Comparison of ENCODE assay signal across 8 cellular contexts in genomic region chr19:12140545-12141404, GRCh38. TPM values are rescaled to one million over a fixed set of nuclear protein-coding genes. Genes with fewer than 3 reads are reported as not detected.
DNase-seq lines count a peak whose midpoint lies in the region; ATAC-seq and TF ChIP-seq lines count a peak whose summit lies in the region.

No MANE protein-coding gene starts in this region.

- H3K56ac ChIP-seq in H9 (ENCODE audit: insufficient read length, low read depth, low read length): no peak overlapping the region

- no peak overlapping the region for H3K23ac ChIP-seq in H9 (ENCODE audit: insufficient read length, low read depth, low read length)

- H3K27ac ChIP-seq in H9 (ENCODE audit: insufficient read length, low read depth, low read length) (no peak overlapping the region), adrenal gland (peak overlapping the region in 3 of 5 donors; percentile 71 to 90 (median 82)), upper lobe of left lung (peak overlapping the region; percentile 85 to 92 (median 90))

- TF ChIP-seq CTCF in H9 (conservative IDR thresholded peaks at IDR 0.05): peak; percentile 94
- peak; percentile 87 to 97 (median 94) for TF ChIP-seq CTCF in adrenal gland (IDR thresholded peaks at IDR 0.05)
- TF ChIP-seq CTCF in progenitor cell of endocrine pancreas (IDR thresholded peaks at IDR 0.05; ENCODE audit: unreplicated experiment): peak; percentile 83
- peak; percentile 86 to 96 (median 93) for TF ChIP-seq CTCF in upper lobe of left lung (IDR thresholded peaks at IDR 0.05)

- peak overlapping the region; percentile 67 to 73 (median 71) for H3K27ac Mint-ChIP-seq in H9
- peak overlapping the region; percentile 100 for H3K27ac Mint-ChIP-seq in progenitor cell of endocrine pancreas

- no peak overlapping the region for H4K5ac ChIP-seq in H9 (ENCODE audit: insufficient read length, low read depth, low read length)

- peaks cover 27 to 31% of the 10 kb centered on the region in 2 experiments for H3K4me1 Mint-ChIP-seq in H9
- H3K4me1 Mint-ChIP-seq in progenitor cell of endocrine pancreas (ENCODE audit: low read depth): peaks cover 18% of the 10 kb centered on the region

- no peak overlapping the region for H3K4ac ChIP-seq in H9 (ENCODE audit: low read depth, low read length)

- H3K9me3 ChIP-seq in H9 (ENCODE audit: control insufficient read depth, low read depth, low read length) (peaks cover 12% of the 10 kb centered on the region), adrenal gland (replicated peaks in 1 of 3) (peaks cover 0 to 5% (median 0%) of the 10 kb centered on the region in 3 donors), upper lobe of left lung (peaks cover 0 to 8% (median 5%) of the 10 kb centered on the region in 4 donors)

- H3T11ph ChIP-seq in H9 (ENCODE audit: low read length): no peak overlapping the region

- H3K4me3 Mint-ChIP-seq in H9: peak overlapping the region; percentile 94 to 96
- H3K4me3 Mint-ChIP-seq in progenitor cell of endocrine pancreas (ENCODE audit: low read depth): peak overlapping the region; percentile 97

- H2BK15ac ChIP-seq in H9 (ENCODE audit: low read depth, low read length): no peak overlapping the region

- H4K91ac ChIP-seq in H9 (ENCODE audit: insufficient read length, low read depth, low read length): no peak overlapping the region

- peak; percentile 91 to 93 for ATAC-seq in left cardiac atrium
- ATAC-seq in upper lobe of left lung (ENCODE audit: low FRiP score in 2 of 2): peak; percentile 94 to 96

- no peak overlapping the region for H2BK120ac ChIP-seq in H9 (ENCODE audit: low read depth, low read length, poor library complexity, severe bottlenecking)

- H3K27me3 Mint-ChIP-seq in H9 (ENCODE audit: low read depth): no peaks in the 10 kb centered on the region; the same call in 1 of the 2 replicates
- H3K27me3 Mint-ChIP-seq in progenitor cell of endocrine pancreas: no peaks in the 10 kb centered on the region

- no peaks in the 10 kb centered on the region for H3K4me1 ChIP-seq in H9 (ENCODE audit: insufficient read depth, low read length)
- peaks cover 10 to 21% of the 10 kb centered on the region in 2 donors for H3K4me1 ChIP-seq in adrenal gland (replicated peaks in 1 of 2)
- peaks cover 16 to 28% (median 24%) of the 10 kb centered on the region in 4 donors for H3K4me1 ChIP-seq in upper lobe of left lung

- no peak overlapping the region for H3K14ac ChIP-seq in H9 (ENCODE audit: insufficient read depth, low read length)

- H2BK5ac ChIP-seq in H9 (ENCODE audit: insufficient read length, low read length): no peak overlapping the region

- no peak overlapping the region for H2AK5ac ChIP-seq in H9 (ENCODE audit: insufficient read length, low read length)

- peak overlapping the region; percentile 64 for H3K4me2 ChIP-seq in H9 (ENCODE audit: insufficient read depth, insufficient read length, low read length)

- no peak overlapping the region for H2AFZ ChIP-seq in H9 (ENCODE audit: low read length)

- H3K4me3 ChIP-seq in adrenal gland (peak overlapping the region in 3 of 4 donors; percentile 22 to 87 (median 74)), upper lobe of left lung (peak overlapping the region in 3 of 4 donors; percentile 83 to 95 (median 85))

- H3K79me1 ChIP-seq in H9 (ENCODE audit: insufficient read depth, low read depth, low read length, poor library complexity, severe bottlenecking): no peaks in the 10 kb centered on the region

- H3K18ac ChIP-seq in H9 (ENCODE audit: insufficient read length, low read depth, low read length): no peak overlapping the region

- H4K8ac ChIP-seq in H9 (replicated peaks; ENCODE audit: insufficient read length, low read depth, low read length): no peak overlapping the region

- intact Hi-C loops in adrenal gland (cut with DNase I): loop anchor here (2.0 to 5.0 kb wide), 3 partner anchors 78 to 253 kb away; partner anchors contain the start of genes ZNF69 (in 1 of the 2) and ZNF844 (in 1 of the 2)
- intact Hi-C loops in left cardiac atrium (cut with DNase I): loop anchor here (1.0 to 5.0 kb wide), 7 partner anchors 50 to 343 kb away; partner anchors contain the start of genes ZNF491 (in 1 of the 2) and ZNF844 (in 1 of the 2)

- H3K36me3 Mint-ChIP-seq in H9 (ENCODE audit: insufficient read depth in 1 of 3, low read depth in 3 of 3) (peaks cover 53 to 54% (median 54%) of the 10 kb centered on the region in 3 experiments), progenitor cell of endocrine pancreas (ENCODE audit: insufficient read depth) (peaks cover 57% of the 10 kb centered on the region)

- no peak overlapping the region for H2BK20ac ChIP-seq in H9 (ENCODE audit: low read depth, low read length, poor library complexity, severe bottlenecking)

- no CpG with 5 or more reads among the region's 17 CpGs for WGBS in H9 (ENCODE audit: extremely low coverage, insufficient read length, low lambda C conversion rate)
- WGBS in adrenal gland, 4 donors: 5 to 9% (median 6%) methylated on average over 12 to 17 of the region's 17 CpGs
- WGBS in upper lobe of left lung, 2 donors: 4 to 11% methylated on average over 14 to 17 of the region's 17 CpGs

- no peaks in the 10 kb centered on the region for H3K27me3 ChIP-seq in H9 (ENCODE audit: insufficient read depth, low read length)
- no peaks in the 10 kb centered on the region for H3K27me3 ChIP-seq in adrenal gland
- H3K27me3 ChIP-seq in upper lobe of left lung: no peaks in the 10 kb centered on the region

- TF ChIP-seq EP300 in upper lobe of left lung (IDR thresholded peaks at IDR 0.05): no peak

- TF ChIP-seq POLR2A in adrenal gland (IDR thresholded peaks at IDR 0.05) (no peak), upper lobe of left lung (IDR thresholded peaks at IDR 0.05) (no peak)

- DNase-seq in DMS 273 treated with DMSO at 0.1 percent for 48 hours (lab: John Stamatoyannopoulos, UW) (peak; percentile 58), H9 (peak; percentile 87), NCI-H128 (lab: John Stamatoyannopoulos, UW; ENCODE audit: unreplicated experiment) (peak; percentile 76), T-helper 1 cell (peak; percentile 64 to 87 (median 75)), adrenal gland (peak; percentile 87 to 96 (median 89)), left cardiac atrium (peak; percentile 89), progenitor cell of endocrine pancreas (ENCODE audit: low spot score, unreplicated experiment) (peak; percentile 67), upper lobe of left lung (peak; percentile 82 to 93)

- H4K20me1 ChIP-seq in H9 (ENCODE audit: control insufficient read depth, insufficient read depth, insufficient read length): no peaks in the 10 kb centered on the region

- H3K79me2 ChIP-seq in H9 (ENCODE audit: insufficient read depth, low read length): no peaks in the 10 kb centered on the region; the same call in 1 of the 2 replicates

- H3K23me2 ChIP-seq in H9 (ENCODE audit: insufficient read length, low read depth, low read length, poor library complexity, severe bottlenecking): peaks cover 4% of the 10 kb centered on the region

- H3K36me3 ChIP-seq in adrenal gland (replicated peaks in 1 of 2): peaks cover 0 to 10% of the 10 kb centered on the region in 2 donors
- peaks cover 3 to 31% (median 11%) of the 10 kb centered on the region in 4 donors for H3K36me3 ChIP-seq in upper lobe of left lung

- H3K9me3 Mint-ChIP-seq in H9 (peaks cover 30 to 33% of the 10 kb centered on the region in 2 experiments), progenitor cell of endocrine pancreas (ENCODE audit: low read depth) (peaks cover 22% of the 10 kb centered on the region)

- H3K9ac ChIP-seq in H9 (ENCODE audit: extremely low read depth, insufficient read length, low read length): no peak overlapping the region

- no peak overlapping the region for H2BK12ac ChIP-seq in H9 (ENCODE audit: insufficient read length, low read depth, low read length)

RNA-seq across cellular contexts. Expression of gene ZNF20, which starts 0.6 kb away (rescaled TPM):
- 5.6 and 5.7 TPM in 2 replicates for total RNA-seq in H9 (2021)
- 1 to 10 TPM; 1.2 to 6.4 (median 4.1) TPM for total RNA-seq in adrenal gland
- 1 to 10 TPM; 3.6 to 3.9 (median 3.7) TPM for polyA plus RNA-seq in adrenal gland
- total RNA-seq in left cardiac atrium: 1 to 10 TPM in 1 of 2 donors, under 1 TPM in 1; 0.89 to 1.1 TPM
- 9.9 and 12.1 TPM in 2 replicates for total RNA-seq in progenitor cell of endocrine pancreas
- 1 to 10 TPM in 5 of 6 donors, not detected in 1; 1.9 to 5.4 (median 4.1) TPM for total RNA-seq in upper lobe of left lung

RNA-seq across cellular contexts. Expression of gene ZNF625, which starts 15.8 kb away (rescaled TPM):
- total RNA-seq in H9 (2021): 28.1 and 30.7 TPM in 2 replicates
- 10 to 100 TPM in 1 of 8 donors, 1 to 10 TPM in 7; 5.1 to 11.7 (median 8.4) TPM for total RNA-seq in adrenal gland
- 1 to 10 TPM; 1.7 to 7.2 (median 4.5) TPM for polyA plus RNA-seq in adrenal gland
- total RNA-seq in left cardiac atrium: 1 to 10 TPM; 3.3 to 4.2 TPM
- 28.0 and 29.7 TPM in 2 replicates for total RNA-seq in progenitor cell of endocrine pancreas
- total RNA-seq in upper lobe of left lung: 1 to 10 TPM; 3.0 to 9.8 (median 5.0) TPM

RNA-seq across cellular contexts. Expression of gene ZNF136, which starts 22.1 kb away (rescaled TPM):
- total RNA-seq in H9 (2021) (9.8 and 10.8 TPM in 2 replicates), adrenal gland (10 to 100 TPM in 7 of 8 donors, 1 to 10 TPM in 1; 5.8 to 19.8 (median 11.4) TPM), left cardiac atrium (1 to 10 TPM; 5.0 to 6.5 TPM), progenitor cell of endocrine pancreas (15.3 and 15.6 TPM in 2 replicates), upper lobe of left lung (10 to 100 TPM in 2 of 6 donors, 1 to 10 TPM in 4; 5.7 to 15.2 (median 9.2) TPM)
- polyA plus RNA-seq in adrenal gland: 1 to 10 TPM; 5.1 to 9.9 (median 5.9) TPM
